21 cellular contexts compared by ENCODE assay signal in the genomic region with DNA sequence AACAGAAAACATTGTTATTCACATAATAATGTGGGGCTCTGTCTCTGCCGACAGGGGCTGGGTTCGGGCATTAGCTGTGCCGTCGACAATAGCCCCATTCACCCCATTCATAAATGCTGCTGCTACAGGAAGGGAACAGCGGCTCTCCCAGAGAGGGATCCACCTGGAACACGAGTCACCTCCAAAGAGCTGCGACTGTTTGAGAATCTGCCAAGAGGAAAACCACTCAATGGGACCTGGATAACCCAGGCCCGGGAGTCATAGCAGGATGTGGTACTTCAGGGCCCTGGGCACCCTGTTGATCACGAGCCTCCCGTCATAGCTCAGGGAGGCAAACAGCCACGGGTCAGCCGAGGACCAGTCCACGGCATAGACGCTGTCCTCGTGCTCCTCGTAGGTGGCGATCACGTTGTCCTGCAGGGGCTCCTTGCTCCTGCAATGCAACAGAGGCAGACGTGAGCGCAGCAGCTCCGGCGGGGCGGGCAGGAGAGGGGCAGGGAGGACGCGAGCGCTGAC.
DNase-seq lines count a peak whose midpoint lies in the region; ATAC-seq, FAIRE-seq and TF ChIP-seq lines count a peak whose summit lies in the region.
"Had no signal": no experiment of that assay in that cellular context is flagged by ENCODE, and none has a peak within 500 bp of the region (broad histone marks: within the 10 kb centered on the region; RNA-seq: fewer than 3 reads in every experiment).

No MANE protein-coding gene starts in this region.

- TF ChIP-seq POLR2A in spleen (IDR thresholded peaks at IDR 0.05): no peak

- no peak for ATAC-seq in HG03159 (IDR thresholded peaks at IDR 0.05; ENCODE audit: unreplicated experiment)
- ATAC-seq: right cardiac atrium had no signal

- 80 to 91% (median 88%) methylated on average over 23 to 26 of the region's 26 CpGs for WGBS in spleen, 5 donors

- peaks cover 0 to 12% (median 0%) of the 10 kb centered on the region in 6 donors for H3K4me1 ChIP-seq in spleen
- H3K4me1 ChIP-seq: neural progenitor cell had no signal

- no peaks in the 10 kb centered on the region for H3K9me3 ChIP-seq in spleen
- H3K9me3 ChIP-seq: thoracic aorta had no signal

- no peaks in the 10 kb centered on the region for H3K27me3 ChIP-seq in spleen (replicated peaks in 1 of 7)
- H3K27me3 ChIP-seq: neural progenitor cell had no signal

- TF ChIP-seq CTCF in spleen (IDR thresholded peaks at IDR 0.05 in 8 of 11, conservative IDR thresholded peaks at IDR 0.05 in 3 of 11): no peak

- H3K36me3 ChIP-seq in spleen: peaks cover 0 to 90% (median 36%) of the 10 kb centered on the region in 6 donors
- H3K36me3 ChIP-seq: neural progenitor cell had no signal

- DNase-seq in NCI-H2196 (lab: John Stamatoyannopoulos, UW; ENCODE audit: unreplicated experiment): peak; percentile 44
- DNase-seq in NCI-H2196 treated with DMSO at 0.1 percent for 48 hours (lab: John Stamatoyannopoulos, UW; ENCODE audit: unreplicated experiment): no peak
- peak; percentile 33 for DNase-seq in RCC 7860 (ENCODE audit: low spot score)
- DNase-seq in head of caudate nucleus: peak in 26 of 42 donors; percentile 20 to 77 (median 50)
- DNase-seq in spleen: peak; percentile 71
- DNase-seq in RKO (ENCODE audit: low spot score): no peak
- no peak for DNase-seq in cardiac septum (ENCODE audit: low spot score)
- DNase-seq: 8988T; activated CD4-positive, alpha-beta T cell treated with anti-CD3 and anti-CD28 coated beads, Interleukin-2, amount 50 U/mL, for 1 hour; activated T-cell treated with anti-CD3 and anti-CD28 coated beads for 4 hours; CD4-positive, CD25-positive, alpha-beta regulatory T cell; effector CD4-positive, alpha-beta T cell; NCI-H1105 treated with DMSO at 0.1 percent for 48 hours; NCI-H345; stimulated activated CD4-positive, alpha-beta T cell treated with anti-CD3 and anti-CD28 coated beads, Interleukin-1b, Interleukin-23, amount 100 ng/mL, for 48 hours had no signal

- no peak overlapping the region for H3K4me3 ChIP-seq in spleen
- H3K4me3 ChIP-seq: neural progenitor cell, thoracic aorta had no signal

- intact Hi-C loops in head of caudate nucleus (cut with DNase I): no loop called here
- intact Hi-C loops in spleen (cut with DNase I; ENCODE audit: low total_unique reads): no loop called here
- intact Hi-C loops in cardiac septum (cut with DNase I): no loop called here

- no peak overlapping the region for H3K27ac ChIP-seq in spleen
- H3K27ac ChIP-seq: HL-60, neural progenitor cell, thoracic aorta had no signal

- FAIRE-seq in RCC 7860 (lab: Jason Lieb, UNC): no peak
- FAIRE-seq: G401.6 had no signal

Comparison
In these comparisons a context has a peak if more than half of its experiments do, and no peak if none do; other contexts are left out.
1. DNase-seq: peak in NCI-H2196 (single experiment), RCC 7860 (single experiment), head of caudate nucleus (26 of 42) and spleen (single experiment); none in NCI-H2196 treated with DMSO at 0.1 percent for 48 hours (single experiment), RKO (single experiment) and cardiac septum (single experiment).